In the genomic region with DNA sequence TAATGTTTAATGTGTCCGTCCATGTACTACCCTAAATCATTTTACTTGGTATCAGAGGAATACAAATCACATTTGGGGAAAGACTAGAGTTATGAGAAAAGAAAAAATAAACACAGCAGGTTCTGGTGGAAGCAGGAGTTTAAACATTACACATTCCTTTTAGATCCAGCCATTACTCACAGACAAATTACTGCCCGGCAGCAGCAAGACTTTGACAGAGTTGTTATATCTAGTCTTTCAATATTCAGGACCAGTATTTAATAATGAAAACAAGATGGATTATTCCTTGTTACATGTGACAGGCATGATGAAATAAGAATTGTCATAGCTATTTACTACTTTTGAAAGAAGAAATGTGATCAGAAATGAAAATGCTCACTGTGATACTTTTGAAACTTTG, we compare ENCODE assay signal across 1 cellular context.
TF ChIP-seq lines count a peak whose summit lies in the region.

No MANE protein-coding gene starts in this region.

TF ChIP-seq in IMR-90, 13 proteins besides CTCF, POLR2A, EP300 and RAD21 (continued from another document):
- TF ChIP-seq, protein P1, sequence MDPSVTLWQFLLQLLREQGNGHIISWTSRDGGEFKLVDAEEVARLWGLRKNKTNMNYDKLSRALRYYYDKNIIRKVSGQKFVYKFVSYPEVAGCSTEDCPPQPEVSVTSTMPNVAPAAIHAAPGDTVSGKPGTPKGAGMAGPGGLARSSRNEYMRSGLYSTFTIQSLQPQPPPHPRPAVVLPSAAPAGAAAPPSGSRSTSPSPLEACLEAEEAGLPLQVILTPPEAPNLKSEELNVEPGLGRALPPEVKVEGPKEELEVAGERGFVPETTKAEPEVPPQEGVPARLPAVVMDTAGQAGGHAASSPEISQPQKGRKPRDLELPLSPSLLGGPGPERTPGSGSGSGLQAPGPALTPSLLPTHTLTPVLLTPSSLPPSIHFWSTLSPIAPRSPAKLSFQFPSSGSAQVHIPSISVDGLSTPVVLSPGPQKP (IDR thresholded peaks at IDR 0.05; ENCODE audit: borderline replicate concordance, low read depth, low read length), result no peak
- no peak for TF ChIP-seq BHLHE40 (IDR thresholded peaks at IDR 0.05; ENCODE audit: low read depth, low read length)
- no peak for TF ChIP-seq SMC3 (IDR thresholded peaks at IDR 0.05; ENCODE audit: low read depth, low read length)
- TF ChIP-seq FOS (IDR thresholded peaks at IDR 0.05; ENCODE audit: low read depth, low read length), result no peak
